In genomic region chr20:7248392-7248992, GRCh38 we compare ENCODE assay signal across 25 cellular contexts.
DNase-seq lines count a peak whose midpoint lies in the region; ATAC-seq, FAIRE-seq and TF ChIP-seq lines count a peak whose summit lies in the region.
"Had no signal": no experiment of that assay in that cellular context is flagged by ENCODE, and none has a peak within 500 bp of the region (broad histone marks: within the 10 kb centered on the region; RNA-seq: fewer than 3 reads in every experiment).

No MANE protein-coding gene starts in this region.

- H3K4me3 ChIP-seq in heart left ventricle (no peak overlapping the region), left ventricle myocardium inferior (no peak overlapping the region), kidney (ENCODE audit: low read length in 2 of 2) (no peak overlapping the region)
- H3K4me3 ChIP-seq: ascending aorta, BLaER1, cardiac muscle cell, HAP-1, lower lobe of right lung, SJSA1, smooth muscle cell, tibial nerve had no signal

- no peak for TF ChIP-seq POLR2A in heart left ventricle (IDR thresholded peaks at IDR 0.05)

- H3K27me3 ChIP-seq in heart left ventricle, result no peaks in the 10 kb centered on the region
- no peaks in the 10 kb centered on the region for H3K27me3 ChIP-seq in left ventricle myocardium inferior (ENCODE audit: low read depth)
- H3K27me3 ChIP-seq: ascending aorta, BLaER1, cardiac muscle cell, SJSA1, tibial nerve had no signal

- no peak overlapping the region for H3K27ac Mint-ChIP-seq in activated naive CD4-positive, alpha-beta T cell treated with anti-CD3 and anti-CD28 coated beads, Interleukin-2, amount 50 U/mL, for 72 hours
- H3K27ac Mint-ChIP-seq: activated naive CD8-positive, alpha-beta T cell treated with anti-CD3 and anti-CD28 coated beads, Interleukin-2, amount 10 ng/mL, durations not matched to agents 7 days and 5 days; natural killer cell; T-cell had no signal

- 31 to 62% (median 40%) methylated on average over 5 of the region's 5 CpGs for WGBS in heart left ventricle, 4 donors

- H3K36me3 Mint-ChIP-seq in activated naive CD4-positive, alpha-beta T cell treated with anti-CD3 and anti-CD28 coated beads, Interleukin-2, amount 50 U/mL, for 72 hours, result no peaks in the 10 kb centered on the region
- H3K36me3 Mint-ChIP-seq: activated naive CD8-positive, alpha-beta T cell treated with anti-CD3 and anti-CD28 coated beads, Interleukin-2, amount 10 ng/mL, durations not matched to agents 7 days and 5 days; T-cell had no signal

- H3K9ac ChIP-seq in kidney (ENCODE audit: low read length in 2 of 2), result no peak overlapping the region
- H3K9ac ChIP-seq: BLaER1 had no signal

- peaks cover 7 to 18% of the 10 kb centered on the region in 2 donors for H3K9me3 Mint-ChIP-seq in activated naive CD4-positive, alpha-beta T cell treated with anti-CD3 and anti-CD28 coated beads, Interleukin-2, amount 50 U/mL, for 72 hours
- H3K9me3 Mint-ChIP-seq: activated naive CD8-positive, alpha-beta T cell treated with anti-CD3 and anti-CD28 coated beads, Interleukin-2, amount 10 ng/mL, durations not matched to agents 7 days and 5 days had no signal

- H3K36me3 ChIP-seq in heart left ventricle (no peaks in the 10 kb centered on the region), left ventricle myocardium inferior (no peaks in the 10 kb centered on the region), kidney (ENCODE audit: control insufficient read depth in 1 of 2, insufficient read depth in 2 of 2, low read length in 2 of 2) (no peaks in the 10 kb centered on the region)
- H3K36me3 ChIP-seq: ascending aorta, BLaER1, cardiac muscle cell, HAP-1, lower lobe of right lung, SJSA1, tibial nerve had no signal

- TF ChIP-seq CTCF in heart left ventricle (IDR thresholded peaks at IDR 0.05) (no peak), left ventricle myocardium inferior (IDR thresholded peaks at IDR 0.05; ENCODE audit: borderline replicate concordance) (no peak), kidney (IDR thresholded peaks at IDR 0.05; ENCODE audit: borderline replicate concordance, extremely low read depth, insufficient read depth) (no peak)

- intact Hi-C loops in heart left ventricle (cut with DNase I), result loop anchor here in 1 of 10 donors (10.0 kb wide), 1 partner anchor 114 kb away; no protein-coding TSS in a partner anchor
- intact Hi-C loops in cardiac septum (cut with DNase I), result no loop called here
- intact Hi-C loops in left ventricle myocardium inferior (cut with micrococcal nuclease), result no loop called here
- intact Hi-C loops in kidney (cut with DNase I), result no loop called here

- H3K4me1 ChIP-seq in heart left ventricle, result peaks cover 0 to 11% (median 0%) of the 10 kb centered on the region in 12 donors
- peaks cover 20% of the 10 kb centered on the region for H3K4me1 ChIP-seq in left ventricle myocardium inferior
- no peaks in the 10 kb centered on the region for H3K4me1 ChIP-seq in kidney (ENCODE audit: control insufficient read depth in 1 of 2, insufficient read depth in 1 of 2, low read depth in 1 of 2, low read length in 2 of 2)
- H3K4me1 ChIP-seq: ascending aorta, BLaER1, HAP-1, lower lobe of right lung, SJSA1, tibial nerve had no signal

- H3K27ac ChIP-seq in heart left ventricle (no peak overlapping the region), left ventricle myocardium inferior (replicated peaks) (peak overlapping the region; percentile 18), kidney (ENCODE audit: low read depth in 2 of 2, low read length in 2 of 2) (no peak overlapping the region)
- H3K27ac ChIP-seq: ascending aorta, BLaER1, cardiac muscle cell, lower lobe of right lung, SJSA1, tibial nerve had no signal

- FAIRE-seq in kidney (lab: Jason Lieb, UNC), result no peak
- no peak for FAIRE-seq in RCC 7860 (lab: Jason Lieb, UNC)

- no peaks in the 10 kb centered on the region for H3K9me3 ChIP-seq in heart left ventricle
- no peaks in the 10 kb centered on the region for H3K9me3 ChIP-seq in left ventricle myocardium inferior (replicated peaks)
- no peaks in the 10 kb centered on the region for H3K9me3 ChIP-seq in kidney (ENCODE audit: control insufficient read depth in 1 of 2, low read length in 2 of 2)
- H3K9me3 ChIP-seq: ascending aorta, BLaER1, HAP-1, lower lobe of right lung, SJSA1, tibial nerve had no signal

- ATAC-seq in heart left ventricle, result peak; percentile 73 to 76 (median 74)
- ATAC-seq in activated naive CD4-positive, alpha-beta T cell treated with anti-CD3 and anti-CD28 coated beads, Interleukin-2, amount 50 U/mL, for 72 hours, result no peak
- ATAC-seq: esophagus mucosa, lower lobe of right lung, natural killer cell, T-cell had no signal

- DNase-seq in heart left ventricle (no peak), cardiac septum (ENCODE audit: low spot score) (no peak), NCI-H510A treated with DMSO at 0.1 percent for 48 hours (lab: John Stamatoyannopoulos, UW) (peak; percentile 28), left ventricle myocardium inferior (no peak), kidney (no peak), RCC 7860 (ENCODE audit: low spot score) (no peak)
- no peak for DNase-seq in activated naive CD4-positive, alpha-beta T cell treated with anti-CD3 and anti-CD28 coated beads, Interleukin-2, amount 50 U/mL, for 72 hours (ENCODE audit: low spot score in 2 of 2)
- DNase-seq: activated CD4-positive, alpha-beta T cell treated with anti-CD3 and anti-CD28 coated beads, Interleukin-2, amount 50 U/mL, for 4 hours; activated CD8-positive, alpha-beta memory T cell treated with anti-CD3 and anti-CD28 coated beads, Interleukin-2, amount 50 U/mL, for 4 hours; activated naive CD8-positive, alpha-beta T cell treated with anti-CD3 and anti-CD28 coated beads, Interleukin-2, amount 10 ng/mL, durations not matched to agents 7 days and 5 days; lower lobe of right lung; natural killer cell; NCI-H1092; NCI-H2107; stimulated activated CD4-positive, alpha-beta T cell treated with anti-CD3 and anti-CD28 coated beads, Interleukin-1b, Interleukin-23, amount 100 ng/mL, for 48 hours; stimulated activated CD8-positive, alpha-beta memory T cell treated with anti-CD3 and anti-CD28 coated beads, Interleukin-4, amount 100 ng/mL, for 48 hours; T-cell had no signal

Comparison
In these comparisons a context has a peak if more than half of its experiments do, and no peak if none do; other contexts are left out.
1. ATAC-seq: peak in heart left ventricle (4 of 4); none in activated naive CD4-positive, alpha-beta T cell treated with anti-CD3 and anti-CD28 coated beads, Interleukin-2, amount 50 U/mL, for 72 hours (0 of 2).